15 cellular contexts compared by ENCODE assay signal in the genomic region with DNA sequence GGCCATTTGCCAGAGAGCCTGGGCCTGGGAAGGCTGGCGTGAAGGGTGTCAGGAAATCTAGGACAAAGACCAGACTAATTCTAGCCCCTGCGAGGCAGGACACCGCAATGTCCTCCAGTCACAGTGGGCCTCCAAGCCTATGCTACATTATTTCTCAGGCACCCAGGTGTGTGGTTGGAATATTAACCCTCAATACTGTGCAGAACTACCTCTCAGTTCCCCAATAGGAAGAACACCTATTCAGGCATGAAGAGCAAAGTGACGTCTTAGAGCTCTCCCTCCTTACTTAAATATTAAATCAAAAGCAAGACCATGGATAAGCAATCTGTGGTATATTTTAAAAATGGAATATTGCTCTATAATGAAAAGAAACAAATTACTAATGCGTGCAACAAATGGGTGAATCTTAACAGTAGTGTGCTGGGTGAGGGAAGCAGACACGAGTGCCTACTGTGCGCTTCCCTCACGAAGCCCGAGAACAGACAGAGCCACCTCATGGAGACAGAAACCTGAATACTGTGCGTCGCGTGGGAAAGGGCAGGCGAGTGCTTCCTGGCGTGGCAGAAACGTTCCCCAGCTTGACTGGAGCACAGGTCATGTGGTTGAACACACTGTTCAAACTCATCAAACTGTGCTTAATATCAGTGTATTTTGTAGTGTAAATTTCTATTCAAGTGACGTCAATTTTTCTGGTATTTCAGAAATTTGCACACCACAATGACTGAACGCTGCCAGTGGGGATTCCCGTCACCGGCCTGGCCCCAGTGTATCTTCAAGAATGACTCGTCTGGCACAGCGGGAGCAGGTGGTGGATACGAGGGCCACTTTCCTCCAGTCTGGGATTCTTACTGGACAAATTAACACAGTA. TPM values are rescaled to one million over a fixed set of nuclear protein-coding genes. Genes with fewer than 3 reads are reported as not detected.
DNase-seq lines count a peak whose midpoint lies in the region; TF ChIP-seq lines count a peak whose summit lies in the region.
"Had no signal": no experiment of that assay in that cellular context is flagged by ENCODE, and none has a peak within 500 bp of the region (broad histone marks: within the 10 kb centered on the region; RNA-seq: fewer than 3 reads in every experiment).

No MANE protein-coding gene starts in this region.

- no peak overlapping the region for H2BK120ac ChIP-seq in H9 (ENCODE audit: low read depth, low read length, poor library complexity, severe bottlenecking)

- no peak overlapping the region for H2AK5ac ChIP-seq in H9 (ENCODE audit: insufficient read length, low read length)

- no peak overlapping the region for H3K4me2 ChIP-seq in H9 (ENCODE audit: insufficient read depth, insufficient read length, low read length)

- H3K36me3 Mint-ChIP-seq in activated CD4-positive, alpha-beta T cell treated with anti-CD3 and anti-CD28 coated beads, Interleukin-2, amount 10 ng/mL, durations not matched to agents 7 days and 5 days (ENCODE audit: low read depth) = peaks cover 10% of the 10 kb centered on the region
- H3K36me3 Mint-ChIP-seq in H9 (ENCODE audit: insufficient read depth in 1 of 3, low read depth in 3 of 3) = peaks cover 14 to 24% (median 19%) of the 10 kb centered on the region in 3 experiments

- no peak overlapping the region for H3K14ac ChIP-seq in H9 (ENCODE audit: insufficient read depth, low read length)

- H3K9ac ChIP-seq in H9 (ENCODE audit: extremely low read depth, insufficient read length, low read length) = no peak overlapping the region

- CTCF ChIA-PET in activated CD4-positive, alpha-beta T cell treated with anti-CD3 and anti-CD28 coated beads, Interleukin-2, amount 10 ng/mL, durations not matched to agents 7 days and 5 days (lab: Charles Lee) = no interaction called here

- no peaks in the 10 kb centered on the region for H3K27me3 ChIP-seq in H9 (ENCODE audit: insufficient read depth, low read length)

- no peak overlapping the region for H2BK15ac ChIP-seq in H9 (ENCODE audit: low read depth, low read length)

- H4K91ac ChIP-seq in H9 (ENCODE audit: insufficient read length, low read depth, low read length) = no peak overlapping the region

- H3K4me3 Mint-ChIP-seq in activated CD4-positive, alpha-beta T cell treated with anti-CD3 and anti-CD28 coated beads, Interleukin-2, amount 10 ng/mL, durations not matched to agents 7 days and 5 days = no peak overlapping the region
- no peak overlapping the region for H3K4me3 Mint-ChIP-seq in H9
- H3K4me3 Mint-ChIP-seq: dendritic cell treated with granulocyte-macrophage colony-stimulating factor and Interleukin-4, amounts not matched to agents 40 ng/mL and 50 ng/mL, for 4 days had no signal

- H3K27me3 Mint-ChIP-seq in activated CD4-positive, alpha-beta T cell treated with anti-CD3 and anti-CD28 coated beads, Interleukin-2, amount 10 ng/mL, durations not matched to agents 7 days and 5 days = no peaks in the 10 kb centered on the region
- H3K27me3 Mint-ChIP-seq in H9 (ENCODE audit: low read depth) = no peaks in the 10 kb centered on the region
- H3K27me3 Mint-ChIP-seq: dendritic cell treated with granulocyte-macrophage colony-stimulating factor and Interleukin-4, amounts not matched to agents 40 ng/mL and 50 ng/mL, for 4 days had no signal

- POLR2A ChIA-PET in activated CD4-positive, alpha-beta T cell treated with anti-CD3 and anti-CD28 coated beads, Interleukin-2, amount 10 ng/mL, durations not matched to agents 7 days and 5 days (lab: Charles Lee) = no interaction called here

- no peak overlapping the region for H3K56ac ChIP-seq in H9 (ENCODE audit: insufficient read length, low read depth, low read length)

- no peak overlapping the region for H4K5ac ChIP-seq in H9 (ENCODE audit: insufficient read length, low read depth, low read length)

- no peaks in the 10 kb centered on the region for H3K9me3 ChIP-seq in H9 (ENCODE audit: control insufficient read depth, low read depth, low read length)

- no peak overlapping the region for H3K23ac ChIP-seq in H9 (ENCODE audit: insufficient read length, low read depth, low read length)

- H2BK20ac ChIP-seq in H9 (ENCODE audit: low read depth, low read length, poor library complexity, severe bottlenecking) = no peak overlapping the region

- TF ChIP-seq CTCF in H9 (conservative IDR thresholded peaks at IDR 0.05) = no peak

- H4K8ac ChIP-seq in H9 (replicated peaks; ENCODE audit: insufficient read length, low read depth, low read length) = no peak overlapping the region

- no peaks in the 10 kb centered on the region for H3K23me2 ChIP-seq in H9 (ENCODE audit: insufficient read length, low read depth, low read length, poor library complexity, severe bottlenecking)

- H4K20me1 ChIP-seq in H9 (ENCODE audit: control insufficient read depth, insufficient read depth, insufficient read length) = no peaks in the 10 kb centered on the region

- H2AFZ ChIP-seq in H9 (ENCODE audit: low read length) = no peak overlapping the region

- H3K27ac ChIP-seq in H9 (ENCODE audit: insufficient read length, low read depth, low read length) = no peak overlapping the region

- no peak for DNase-seq in activated CD4-positive, alpha-beta T cell treated with anti-CD3 and anti-CD28 coated beads, Interleukin-2, amount 10 ng/mL, durations not matched to agents 7 days and 5 days
- no peak for DNase-seq in activated CD4-positive, alpha-beta T cell treated with anti-CD3 and anti-CD28 coated beads, Interleukin-2, amount 50 U/mL, for 1 hour
- no peak for DNase-seq in H9
- peak; percentile 66 for DNase-seq in HK-2 (ENCODE audit: unreplicated experiment)
- peak; percentile 24 for DNase-seq in non-pigmented ciliary epithelial cell (ENCODE audit: low read depth)
- no peak for DNase-seq in HT-29 (ENCODE audit: low spot score)
- no peak for DNase-seq in OCI-M2 (lab: John Stamatoyannopoulos, UW; ENCODE audit: unreplicated experiment)
- no peak for DNase-seq in NCI-H2196 treated with DMSO at 0.1 percent for 48 hours (lab: John Stamatoyannopoulos, UW; ENCODE audit: unreplicated experiment)
- DNase-seq: activated gamma-delta T cell; glutamatergic neuron; mammary epithelial cell; NCI-H1105; stimulated activated CD4-positive, alpha-beta T cell treated with anti-CD3 and anti-CD28 coated beads, Interleukin-4, amount 100 ng/mL, for 24 hours; substantia nigra had no signal

- peak overlapping the region; percentile 64 for H3K27ac Mint-ChIP-seq in activated CD4-positive, alpha-beta T cell treated with anti-CD3 and anti-CD28 coated beads, Interleukin-2, amount 10 ng/mL, durations not matched to agents 7 days and 5 days
- peak overlapping the region in 2 of 3 experiments; percentile 35 to 77; a peak in 1 of 7 replicates for H3K27ac Mint-ChIP-seq in H9
- H3K27ac Mint-ChIP-seq: dendritic cell treated with granulocyte-macrophage colony-stimulating factor and Interleukin-4, amounts not matched to agents 40 ng/mL and 50 ng/mL, for 4 days had no signal

- H3K4ac ChIP-seq in H9 (ENCODE audit: low read depth, low read length) = no peak overlapping the region

- H3T11ph ChIP-seq in H9 (ENCODE audit: low read length) = no peak overlapping the region

- no peak overlapping the region for H2BK5ac ChIP-seq in H9 (ENCODE audit: insufficient read length, low read length)

- no peaks in the 10 kb centered on the region for H3K4me1 ChIP-seq in H9 (ENCODE audit: insufficient read depth, low read length)

- no peaks in the 10 kb centered on the region for H3K79me1 ChIP-seq in H9 (ENCODE audit: insufficient read depth, low read depth, low read length, poor library complexity, severe bottlenecking)

- H3K4me1 Mint-ChIP-seq in activated CD4-positive, alpha-beta T cell treated with anti-CD3 and anti-CD28 coated beads, Interleukin-2, amount 10 ng/mL, durations not matched to agents 7 days and 5 days = no peaks in the 10 kb centered on the region
- H3K4me1 Mint-ChIP-seq in H9 = no peaks in the 10 kb centered on the region

- no peaks in the 10 kb centered on the region for H3K79me2 ChIP-seq in H9 (ENCODE audit: insufficient read depth, low read length)

- H3K9me3 Mint-ChIP-seq in activated CD4-positive, alpha-beta T cell treated with anti-CD3 and anti-CD28 coated beads, Interleukin-2, amount 10 ng/mL, durations not matched to agents 7 days and 5 days = no peaks in the 10 kb centered on the region
- no peaks in the 10 kb centered on the region for H3K9me3 Mint-ChIP-seq in H9
- H3K9me3 Mint-ChIP-seq: dendritic cell treated with granulocyte-macrophage colony-stimulating factor and Interleukin-4, amounts not matched to agents 40 ng/mL and 50 ng/mL, for 4 days had no signal

- H2BK12ac ChIP-seq in H9 (ENCODE audit: insufficient read length, low read depth, low read length) = no peak overlapping the region

- no peak overlapping the region for H3K18ac ChIP-seq in H9 (ENCODE audit: insufficient read length, low read depth, low read length)

- no CpG with 5 or more reads among the region's 22 CpGs for WGBS in H9 (ENCODE audit: extremely low coverage, insufficient read length, low lambda C conversion rate)

RNA-seq across cellular contexts. Expression of gene PTPRN2, which starts 15.5 kb away (rescaled TPM):
- 1 to 10 TPM; 2.6 to 2.7 TPM for total RNA-seq in activated CD4-positive, alpha-beta T cell treated with anti-CD3 and anti-CD28 coated beads, Interleukin-2, amount 10 ng/mL, durations not matched to agents 7 days and 5 days
- total RNA-seq in H9 (2021) = 5.2 and 5.7 TPM in 2 replicates
- total RNA-seq in HT-29 (2014; rRNA removed; shearing (Covaris generic)) = 0.52 and 1.7 TPM in 2 replicates

Comparison
In these comparisons a context has a peak if more than half of its experiments do, and no peak if none do; other contexts are left out.
1. DNase-seq: peak in HK-2 (single experiment) and non-pigmented ciliary epithelial cell (single experiment); none in activated CD4-positive, alpha-beta T cell treated with anti-CD3 and anti-CD28 coated beads, Interleukin-2, amount 10 ng/mL, durations not matched to agents 7 days and 5 days (single experiment), activated CD4-positive, alpha-beta T cell treated with anti-CD3 and anti-CD28 coated beads, Interleukin-2, amount 50 U/mL, for 1 hour (single experiment), H9 (single experiment), HT-29 (single experiment), OCI-M2 (single experiment) and NCI-H2196 treated with DMSO at 0.1 percent for 48 hours (single experiment).